8 cellular contexts compared by ENCODE assay signal in genomic region chr17:979211-979538, GRCh38. TPM values are rescaled to one million over a fixed set of nuclear protein-coding genes. Genes with fewer than 3 reads are reported as not detected.
DNase-seq lines count a peak whose midpoint lies in the region; TF ChIP-seq lines count a peak whose summit lies in the region.

No MANE protein-coding gene starts in this region.

- DNase-seq in GM06990 (ENCODE audit: extremely low read depth, insufficient read length) (no peak), Karpas-422 (no peak), epithelial cell of proximal tubule (ENCODE audit: low read depth) (no peak), progenitor cell of endocrine pancreas (ENCODE audit: low spot score, unreplicated experiment) (no peak), DMS153 (lab: John Stamatoyannopoulos, UW) (no peak), kidney glomerular epithelial cell (lab: John Stamatoyannopoulos, UW) (no peak), NCI-H510A (lab: John Stamatoyannopoulos, UW) (no peak), cerebellar nuclear complex (lab: John Stamatoyannopoulos, UW) (no peak)

- H3K27ac Mint-ChIP-seq in progenitor cell of endocrine pancreas = no peak overlapping the region

- no peaks in the 10 kb centered on the region for H3K9me3 ChIP-seq in Karpas-422 (ENCODE audit: low read length)

- peaks cover 11% of the 10 kb centered on the region for H3K4me1 Mint-ChIP-seq in progenitor cell of endocrine pancreas (ENCODE audit: low read depth)

- 0 out of 2 replicates have a peak, but pooled peaks cover 11% of the 10 kb centered on the region for H4K20me1 ChIP-seq in Karpas-422 (ENCODE audit: insufficient read depth, low read depth, low read length)

- peak overlapping the region; percentile 58 for H3K4me2 ChIP-seq in Karpas-422 (ENCODE audit: low read depth, low read length, poor library complexity, severe bottlenecking)

- no peak for TF ChIP-seq CTCF in GM06990 (IDR thresholded peaks at IDR 0.05; ENCODE audit: insufficient read depth, low read length, poor library complexity, severe bottlenecking)
- TF ChIP-seq CTCF in epithelial cell of proximal tubule (conservative IDR thresholded peaks at IDR 0.05; ENCODE audit: low read depth, low read length) = no peak
- no peak for TF ChIP-seq CTCF in progenitor cell of endocrine pancreas (IDR thresholded peaks at IDR 0.05; ENCODE audit: unreplicated experiment)

- no peaks in the 10 kb centered on the region for H3K9me3 Mint-ChIP-seq in progenitor cell of endocrine pancreas (ENCODE audit: low read depth)

- H3K9ac ChIP-seq in Karpas-422 (ENCODE audit: low read length) = peak overlapping the region; percentile 58

- H3K27me3 Mint-ChIP-seq in progenitor cell of endocrine pancreas = peaks cover 7% of the 10 kb centered on the region

- H3K4me1 ChIP-seq in Karpas-422 (ENCODE audit: low read length) = peaks cover 11% of the 10 kb centered on the region

- H3K27ac ChIP-seq in Karpas-422 (ENCODE audit: low read length) = no peak overlapping the region

- peak overlapping the region; percentile 63 for H3K4me3 Mint-ChIP-seq in progenitor cell of endocrine pancreas (ENCODE audit: low read depth)

- H3K79me2 ChIP-seq in Karpas-422 (ENCODE audit: low read length) = no peaks in the 10 kb centered on the region

- no peak overlapping the region for H2AFZ ChIP-seq in Karpas-422 (ENCODE audit: low read length)

- H3K36me3 ChIP-seq in GM06990 (ENCODE audit: control insufficient read depth, insufficient read depth, low read length) = no peaks in the 10 kb centered on the region
- no peaks in the 10 kb centered on the region for H3K36me3 ChIP-seq in Karpas-422 (ENCODE audit: insufficient read depth, low read length)

- H3K4me3 ChIP-seq in GM06990 (replicated peaks; ENCODE audit: low read depth, low read length) (peak overlapping the region; percentile 56; the same call in 1 of the 2 replicates), Karpas-422 (ENCODE audit: low read length) (peak overlapping the region; percentile 61; the same call in 1 of the 2 replicates), epithelial cell of proximal tubule (ENCODE audit: low read depth, low read length) (peak overlapping the region; percentile 74)

- H3K36me3 Mint-ChIP-seq in progenitor cell of endocrine pancreas (ENCODE audit: insufficient read depth) = no peaks in the 10 kb centered on the region

- H3K27me3 ChIP-seq in GM06990 (replicated peaks; ENCODE audit: control insufficient read depth, insufficient read depth, low read length) (peaks cover 3% of the 10 kb centered on the region), Karpas-422 (ENCODE audit: low read length) (no peaks in the 10 kb centered on the region)

- H3K9me2 ChIP-seq in Karpas-422 (replicated peaks; ENCODE audit: insufficient read depth, low read length) = no peaks in the 10 kb centered on the region

RNA-seq across cellular contexts. Expression of gene NXN, which starts 0.4 kb away (rescaled TPM):
- 1.1 TPM in 1 of 2 replicates, not detected in the other for total RNA-seq in Karpas-422 (2014; rRNA removed; shearing (Covaris generic); ENCODE audit: low replicate concordance)
- total RNA-seq in epithelial cell of proximal tubule (31.1 and 36.8 TPM in 2 replicates), progenitor cell of endocrine pancreas (53.1 and 56.0 TPM in 2 replicates)

RNA-seq across cellular contexts. Expression of gene TIMM22, which starts 17.8 kb away (rescaled TPM):
- 4.7 and 7.2 TPM in 2 replicates for total RNA-seq in Karpas-422 (2014; rRNA removed; shearing (Covaris generic); ENCODE audit: low replicate concordance)
- total RNA-seq in epithelial cell of proximal tubule (18.7 and 21.8 TPM in 2 replicates), progenitor cell of endocrine pancreas (14.1 and 14.3 TPM in 2 replicates)

Comparison
In these comparisons a context has a peak if more than half of its experiments do, and no peak if none do; other contexts are left out.
1. RNA of gene NXN, which starts 0.4 kb away (total RNA-seq): 53.1 to 56.0 TPM in progenitor cell of endocrine pancreas and 31.1 to 36.8 TPM in epithelial cell of proximal tubule; 1.1 TPM in Karpas-422; every median in the first group is over 10 times any median in the second.
2. Peak in every context shown above with its lines, with median percentiles within 50 percentile points of each other: H3K4me3 ChIP-seq.